25 cellular contexts compared by ENCODE assay signal in the genomic region with DNA sequence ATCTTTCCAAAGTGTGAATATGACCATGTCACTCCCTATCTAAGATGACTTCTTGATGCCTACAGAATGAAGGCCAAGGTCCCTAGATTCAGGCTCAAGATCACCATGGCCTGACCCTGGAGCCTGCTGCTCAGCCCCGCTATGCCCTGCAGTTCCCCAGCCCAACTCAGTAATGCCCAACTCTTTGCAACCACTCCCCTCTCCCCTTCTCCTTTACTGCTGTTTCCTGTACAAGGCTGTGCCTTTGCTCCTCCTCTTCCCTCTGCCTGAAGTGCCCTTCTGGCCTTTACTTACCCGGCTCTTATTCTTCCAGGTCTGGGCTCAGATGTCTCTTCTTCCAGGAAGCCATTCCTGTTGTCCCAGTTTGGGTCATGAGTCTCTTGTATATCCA. TPM values are rescaled to one million over a fixed set of nuclear protein-coding genes. Genes with fewer than 3 reads are reported as not detected.
"Had no signal": no experiment of that assay in that cellular context is flagged by ENCODE, and none has a peak within 500 bp of the region (broad histone marks: within the 10 kb centered on the region; RNA-seq: fewer than 3 reads in every experiment).

No MANE protein-coding gene starts in this region.

- H3K36me3 ChIP-seq: adrenal gland, SJSA1 had no signal

- H3K27ac ChIP-seq: SJSA1 had no signal

- H3K9me3 ChIP-seq: adrenal gland, SJSA1 had no signal

- DNase-seq: activated CD4-positive, alpha-beta T cell treated with anti-CD3 and anti-CD28 coated beads for 4 hours; activated CD8-positive, alpha-beta memory T cell treated with anti-CD3 and anti-CD28 coated beads, Interleukin-2, amount 50 U/mL, for 4 hours; activated CD8-positive, alpha-beta T cell treated with anti-CD3 and anti-CD28 coated beads for 36 hours; activated naive CD4-positive, alpha-beta T cell treated with anti-CD3 and anti-CD28 coated beads, Interleukin-2, amount 50 U/mL, for 16 hours; activated naive CD8-positive, alpha-beta T cell treated with anti-CD3 and anti-CD28 coated beads, Interleukin-2, amount 10 ng/mL, durations not matched to agents 7 days and 5 days; adrenal gland; NCI-H1048; NCI-H146; NCI-H187 treated with DMSO at 0.1 percent for 48 hours; NCI-H2081 treated with DMSO at 0.1 percent for 48 hours; NCI-H2171; NCI-H226; NCI-H526; NCI-H774; OCI-M1; RPMI8226; SHP77; SW 1271 had no signal

- H3K4me1 ChIP-seq: SJSA1 had no signal

- ATAC-seq: activated CD4-positive, CD25-positive, alpha-beta regulatory T cell treated with anti-CD3 and anti-CD28 coated beads, Interleukin-2, amount 50 U/mL, for 24 hours; activated CD8-positive, alpha-beta T cell treated with anti-CD3 and anti-CD28 coated beads for 36 hours; K562; Panc1; SK-N-SH treated with all-trans-retinoic acid at 6 μM for 48 hours had no signal

- H3K27me3 ChIP-seq: adrenal gland, SJSA1 had no signal

- H3K4me3 ChIP-seq: adrenal gland, K562, SJSA1 had no signal

RNA-seq across cellular contexts. Expression of a gene that starts 52.6 kb away (rescaled TPM):
- total RNA-seq: activated CD8-positive, alpha-beta T cell treated with anti-CD3 and anti-CD28 coated beads for 36 hours; activated naive CD8-positive, alpha-beta T cell treated with anti-CD3 and anti-CD28 coated beads, Interleukin-2, amount 10 ng/mL, durations not matched to agents 7 days and 5 days; adrenal gland; K562; NCI-H460; SJSA1; T-helper 1 cell treated with Interleukin-12 subunit alpha and Interleukin-12 subunit beta and Interleukin-4 antibody, amounts not matched to agents 30 ng/mL and 1 ng/mL, for 36 hours had no signal
